8 cellular contexts compared by ENCODE assay signal in genomic region chr11:65572356-65573043, GRCh38. TPM values are rescaled to one million over a fixed set of nuclear protein-coding genes. Genes with fewer than 3 reads are reported as not detected.
A peak's percentile ranks its signal among the peaks of the same experiment; 100 is the strongest.
DNase-seq lines count a peak whose midpoint lies in the region; ATAC-seq, FAIRE-seq and TF ChIP-seq lines count a peak whose summit lies in the region.

Gene FAM89B, plus strand, starts transcription at chr11:65572538. Its CDS starts 132 bp downstream, at chr11:65572670.

- peak within 1 kb of the TSS; percentile 72 to 99 (median 98) for H3K27ac ChIP-seq in gastroesophageal sphincter
- peak within 1 kb of the TSS; percentile 95 for H3K27ac ChIP-seq in neutrophil

- 0% methylated on average over 5 of the region's 86 CpGs; no CpG with 5 or more reads in 1 of the 2 donors for WGBS in gastroesophageal sphincter (ENCODE audit: low coverage in 1 of 2), 2 donors

- H3K9me3 ChIP-seq in gastroesophageal sphincter (no peaks in the 10 kb centered on the region), neutrophil (no peaks in the 10 kb centered on the region)

- H3K4me3 ChIP-seq in LNCaP clone FGC (ENCODE audit: low read depth, low read length) = peak within 1 kb of the TSS; percentile 97
- H3K4me3 ChIP-seq in gastroesophageal sphincter = peak within 1 kb of the TSS; percentile 62 to 96
- H3K4me3 ChIP-seq in neutrophil (ENCODE audit: low read depth in 1 of 2, low read length in 1 of 2) = peak within 1 kb of the TSS; percentile 76 to 99

- peak; percentile 68 to 88 for TF ChIP-seq POLR2A in gastroesophageal sphincter (IDR thresholded peaks at IDR 0.05)

- H3K27me3 ChIP-seq in gastroesophageal sphincter = no peaks in the 10 kb centered on the region
- H3K27me3 ChIP-seq in neutrophil = no peaks in the 10 kb centered on the region

- DNase-seq in D721Med (ENCODE audit: insufficient read length, low spot score) = peak; percentile 89
- DNase-seq in LNCaP clone FGC (ENCODE audit: low read depth) = peak; percentile 52
- DNase-seq in SKM-1 treated with dmso at 0.1 percent for 144 hours (lab: John Stamatoyannopoulos, UW; ENCODE audit: unreplicated experiment) = peak; percentile 86
- peak; percentile 89 for DNase-seq in activated naive CD4-positive, alpha-beta T cell treated with anti-CD3 and anti-CD28 coated beads, Interleukin-2, amount 50 U/mL, for 16 hours

- TF ChIP-seq CTCF in D721Med (IDR thresholded peaks at IDR 0.05; ENCODE audit: insufficient read depth, missing control alignments) (no peak), LNCaP clone FGC (IDR thresholded peaks at IDR 0.05; ENCODE audit: control insufficient read depth, extremely low read depth, insufficient read depth) (no peak), gastroesophageal sphincter (IDR thresholded peaks at IDR 0.05) (no peak), neutrophil (IDR thresholded peaks at IDR 0.05) (peak; percentile 55), subcutaneous adipose tissue (IDR thresholded peaks at IDR 0.05; ENCODE audit: low read depth) (no peak)

- H3K36me3 ChIP-seq in gastroesophageal sphincter = no peaks in the 10 kb centered on the region
- peaks cover 7% of the 10 kb centered on the region for H3K36me3 ChIP-seq in neutrophil

- TF ChIP-seq EP300 in gastroesophageal sphincter (IDR thresholded peaks at IDR 0.05) = no peak

- peak; percentile 42 for ATAC-seq in gastroesophageal sphincter
- ATAC-seq in GM21526 (IDR thresholded peaks at IDR 0.05; ENCODE audit: low FRiP score, unreplicated experiment) = no peak

- FAIRE-seq in D721Med (lab: Jason Lieb, UNC) = no peak

- H3K4me1 ChIP-seq in gastroesophageal sphincter (peaks cover 8 to 88% (median 52%) of the 10 kb centered on the region in 3 donors), neutrophil (ENCODE audit: control insufficient read depth in 1 of 2, insufficient read depth in 1 of 2, low read depth in 1 of 2, low read length in 1 of 2) (peaks cover 69 to 73% of the 10 kb centered on the region in 2 experiments)

RNA-seq across cellular contexts. Expression of gene FAM89B, which starts in this region (rescaled TPM):
- 10 to 100 TPM; 36.6 to 68.3 (median 55.0) TPM for total RNA-seq in gastroesophageal sphincter
- total RNA-seq in subcutaneous adipose tissue = 10 to 100 TPM; 15.2 to 48.8 (median 31.0) TPM
